16 cellular contexts compared by ENCODE assay signal in the genomic region with DNA sequence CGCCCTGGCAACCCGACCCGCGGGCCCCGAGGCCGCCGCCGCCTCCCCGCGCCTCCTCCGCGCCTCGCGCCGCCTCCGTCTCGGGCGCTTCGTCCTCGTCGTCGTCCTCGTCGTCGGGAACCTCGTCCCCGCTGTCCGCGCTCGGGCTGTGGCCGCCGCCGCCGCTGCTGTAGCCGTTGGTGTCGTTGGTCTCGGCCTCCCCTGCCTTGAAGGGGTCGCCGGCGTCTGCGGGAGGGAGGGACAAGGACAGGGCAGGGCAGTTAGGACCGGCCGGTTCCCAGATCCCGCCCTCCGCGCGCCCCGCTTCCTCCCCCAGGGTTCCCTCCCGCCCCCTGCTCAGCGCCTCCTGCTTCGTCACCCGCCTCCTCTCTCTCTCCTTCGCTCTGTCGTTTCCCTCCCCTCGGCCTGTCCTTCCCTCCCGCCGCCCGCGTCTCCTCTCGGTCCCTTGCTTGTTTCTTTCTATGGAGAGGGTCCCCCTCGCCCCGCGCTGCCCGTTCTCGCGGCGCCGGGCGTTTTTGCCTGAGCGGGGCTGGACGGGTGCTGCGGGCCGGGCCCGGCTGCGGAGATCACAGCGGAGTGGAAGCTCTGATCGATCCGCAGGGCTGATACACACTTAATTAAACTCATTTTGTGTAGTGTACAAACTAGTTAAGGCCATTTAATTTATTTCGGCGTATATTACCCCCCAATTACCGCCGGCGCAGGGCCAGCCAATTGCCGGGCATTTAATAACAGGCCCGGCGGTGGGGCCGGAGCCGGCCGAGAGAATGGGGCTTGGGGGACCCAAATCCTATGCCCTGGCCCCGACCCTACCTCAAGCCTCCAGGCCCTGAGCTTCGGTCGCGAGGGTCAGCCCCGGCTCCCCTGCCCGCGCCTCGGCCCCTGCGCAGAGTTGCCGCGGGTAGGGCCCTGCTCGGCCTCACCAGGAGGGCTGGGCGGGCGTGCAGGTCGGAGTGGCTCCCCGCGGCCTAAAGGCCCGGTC. TPM values are rescaled to one million over a fixed set of nuclear protein-coding genes. Genes with fewer than 3 reads are reported as not detected.
DNase-seq lines count a peak whose midpoint lies in the region; ATAC-seq, FAIRE-seq and TF ChIP-seq lines count a peak whose summit lies in the region.
"Had no signal": no experiment of that assay in that cellular context is flagged by ENCODE, and none has a peak within 500 bp of the region (broad histone marks: within the 10 kb centered on the region; RNA-seq: fewer than 3 reads in every experiment).

No MANE protein-coding gene starts in this region.

- WGBS in A549 (ENCODE audit: missing lambda C conversion rate), result 37% methylated on average over 25 of the region's 107 CpGs

- H3K36me3 Mint-ChIP-seq in activated T-cell treated with anti-CD3 and anti-CD28 coated beads, Interleukin-2, amount 50 U/mL, for 72 hours (ENCODE audit: insufficient read depth in 2 of 2), result peaks cover 0 to 1% of the 10 kb centered on the region in 2 donors

- no peak for TF ChIP-seq CTCF in A549 (IDR thresholded peaks at IDR 0.05)

- peak overlapping the region; percentile 37; the same call in 2 of the 3 replicates for H3K4me2 ChIP-seq in A549

- no peak overlapping the region for H3K4me3 ChIP-seq in A549
- H3K4me3 ChIP-seq: HAP-1 had no signal

- no peaks in the 10 kb centered on the region for H3K9me3 ChIP-seq in A549
- H3K9me3 ChIP-seq: HAP-1 had no signal

- peak overlapping the region; percentile 24 to 32 for H3K4me3 Mint-ChIP-seq in activated T-cell treated with anti-CD3 and anti-CD28 coated beads, Interleukin-2, amount 50 U/mL, for 72 hours
- H3K4me3 Mint-ChIP-seq: activated T-helper 17 cell treated with anti-CD3 and anti-CD28 coated beads, Interleukin-2, amount 50 U/mL, for 72 hours; neural crest cell had no signal

- POLR2A ChIA-PET in A549 (lab: Yijun Ruan, JAX), result no interaction called here

- H3K9me3 Mint-ChIP-seq in activated T-cell treated with anti-CD3 and anti-CD28 coated beads, Interleukin-2, amount 50 U/mL, for 72 hours, result no peaks in the 10 kb centered on the region
- H3K9me3 Mint-ChIP-seq: activated T-helper 17 cell treated with anti-CD3 and anti-CD28 coated beads, Interleukin-2, amount 50 U/mL, for 72 hours had no signal

- no peak for FAIRE-seq in A549 (lab: Jason Lieb, UNC)
- FAIRE-seq: keratinocyte had no signal

- no peaks in the 10 kb centered on the region for H3K4me1 ChIP-seq in A549
- H3K4me1 ChIP-seq: HAP-1 had no signal

- H3K27ac ChIP-seq in A549, result no peak overlapping the region

- peaks cover 38% of the 10 kb centered on the region for H3K27me3 Mint-ChIP-seq in activated T-cell treated with anti-CD3 and anti-CD28 coated beads, Interleukin-2, amount 50 U/mL, for 72 hours (ENCODE audit: low read depth)

- H3K27ac Mint-ChIP-seq in activated T-cell treated with anti-CD3 and anti-CD28 coated beads, Interleukin-2, amount 50 U/mL, for 72 hours, result no peak overlapping the region
- H3K27ac Mint-ChIP-seq: activated T-helper 17 cell treated with anti-CD3 and anti-CD28 coated beads, Interleukin-2, amount 50 U/mL, for 72 hours had no signal

- TF ChIP-seq EP300 in A549 (IDR thresholded peaks at IDR 0.05), result no peak

- no peak for TF ChIP-seq RAD21 in A549 (conservative IDR thresholded peaks at IDR 0.05 in 1 of 2, IDR thresholded peaks at IDR 0.05 in 1 of 2)

- CTCF ChIA-PET in A549 (lab: Yijun Ruan, JAX), result no interaction called here

- no peak for ATAC-seq in A549
- no peak for ATAC-seq in activated T-cell treated with anti-CD3 and anti-CD28 coated beads, Interleukin-2, amount 50 U/mL, for 72 hours (replicated peaks in 1 of 2)
- no peak for ATAC-seq in HG03442 (IDR thresholded peaks at IDR 0.05; ENCODE audit: unreplicated experiment)
- ATAC-seq in HG03521 (IDR thresholded peaks at IDR 0.05; ENCODE audit: unreplicated experiment), result no peak
- no peak for ATAC-seq in HG03135 (IDR thresholded peaks at IDR 0.05; ENCODE audit: unreplicated experiment)
- ATAC-seq: activated T-helper 17 cell treated with anti-CD3 and anti-CD28 coated beads, Interleukin-2, amount 50 U/mL, for 72 hours had no signal

- peaks cover 8% of the 10 kb centered on the region for H3K4me1 Mint-ChIP-seq in activated T-cell treated with anti-CD3 and anti-CD28 coated beads, Interleukin-2, amount 50 U/mL, for 72 hours (ENCODE audit: low read depth)
- H3K4me1 Mint-ChIP-seq: activated T-helper 17 cell treated with anti-CD3 and anti-CD28 coated beads, Interleukin-2, amount 50 U/mL, for 72 hours; neural crest cell had no signal

- no peak for DNase-seq in A549 (ENCODE audit: low read depth in 1 of 2, low spot score in 1 of 2)
- peak; percentile 33 for DNase-seq in Daoy (ENCODE audit: low read depth)
- no peak for DNase-seq in activated T-cell treated with anti-CD3 and anti-CD28 coated beads, Interleukin-2, amount 50 U/mL, for 72 hours
- DNase-seq in mesenteric fat pad (ENCODE audit: low spot score), result peak; percentile 89
- no peak for DNase-seq in RKO (ENCODE audit: low spot score)
- DNase-seq: NCI-H2107 had no signal

- TF ChIP-seq POLR2A in A549 (IDR thresholded peaks at IDR 0.05; ENCODE audit: low read length), result no peak

TF ChIP-seq in A549, 52 proteins besides CTCF, POLR2A, EP300 and RAD21:
- TF ChIP-seq, protein P1, sequence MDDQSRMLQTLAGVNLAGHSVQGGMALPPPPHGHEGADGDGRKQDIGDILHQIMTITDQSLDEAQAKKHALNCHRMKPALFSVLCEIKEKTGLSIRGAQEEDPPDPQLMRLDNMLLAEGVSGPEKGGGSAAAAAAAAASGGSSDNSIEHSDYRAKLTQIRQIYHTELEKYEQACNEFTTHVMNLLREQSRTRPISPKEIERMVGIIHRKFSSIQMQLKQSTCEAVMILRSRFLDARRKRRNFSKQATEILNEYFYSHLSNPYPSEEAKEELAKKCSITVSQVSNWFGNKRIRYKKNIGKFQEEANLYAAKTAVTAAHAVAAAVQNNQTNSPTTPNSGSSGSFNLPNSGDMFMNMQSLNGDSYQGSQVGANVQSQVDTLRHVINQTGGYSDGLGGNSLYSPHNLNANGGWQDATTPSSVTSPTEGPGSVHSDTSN (IDR thresholded peaks at IDR 0.05), result no peak
- TF ChIP-seq CBX2 (IDR thresholded peaks at IDR 0.05; ENCODE audit: borderline replicate concordance, low read depth), result no peak
- no peak for TF ChIP-seq RNF2 (IDR thresholded peaks at IDR 0.05; ENCODE audit: borderline replicate concordance, low read depth)
- TF ChIP-seq SREBF2 (IDR thresholded peaks at IDR 0.05), result no peak
- no peak for TF ChIP-seq CEBPB (IDR thresholded peaks at IDR 0.05)
- TF ChIP-seq MAFK (IDR thresholded peaks at IDR 0.05; ENCODE audit: partially characterized antibody), result no peak
- no peak for TF ChIP-seq RARB (CRISPR knock-in tag; IDR thresholded peaks at IDR 0.05)
- TF ChIP-seq KDM5A (IDR thresholded peaks at IDR 0.05), result no peak
- TF ChIP-seq, protein P2, sequence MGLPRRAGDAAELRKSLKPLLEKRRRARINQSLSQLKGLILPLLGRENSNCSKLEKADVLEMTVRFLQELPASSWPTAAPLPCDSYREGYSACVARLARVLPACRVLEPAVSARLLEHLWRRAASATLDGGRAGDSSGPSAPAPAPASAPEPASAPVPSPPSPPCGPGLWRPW (IDR thresholded peaks at IDR 0.05), result no peak
- no peak for TF ChIP-seq CHD4 (IDR thresholded peaks at IDR 0.05; ENCODE audit: borderline replicate concordance)
- TF ChIP-seq JUNB (IDR thresholded peaks at IDR 0.05), result no peak
- no peak for TF ChIP-seq POLR2AphosphoS2 (conservative IDR thresholded peaks at IDR 0.05; ENCODE audit: low read length)
- TF ChIP-seq FOSB (CRISPR knock-in tag; IDR thresholded peaks at IDR 0.05), result no peak

RNA-seq across cellular contexts. Expression of gene NKX1-1, which starts 2.4 kb away (rescaled TPM):
- polyA plus RNA-seq in A549 (2011; rRNA removed) (not detected in 2 replicates), A549 (2017; fragmentation: RNase III; extraction: RNeasy Plus Mini Kit Qiagen cat#74134 plus additional on column Dnase treatment) (not detected in 3 replicates)
- polyA plus RNA-seq in A549 (2012; cell fraction: cytosol; rRNA removed), result not detected in 2 replicates
- not detected in 2 replicates for polyA plus RNA-seq in A549 (2012; cell fraction: nucleus; rRNA removed)
- polyA minus RNA-seq in A549 (2011; rRNA and poly(A)+ RNA removed), result not detected in 2 replicates
- not detected in 2 replicates for total RNA-seq in Daoy (2014; rRNA removed; shearing (Covaris generic))
- total RNA-seq in activated T-cell treated with anti-CD3 and anti-CD28 coated beads, Interleukin-2, amount 50 U/mL, for 72 hours, result not detected
- not detected for total RNA-seq in mesenteric fat pad
- total RNA-seq: activated T-helper 17 cell treated with anti-CD3 and anti-CD28 coated beads, Interleukin-2, amount 50 U/mL, for 72 hours; cerebellum; neural crest cell; OCI-LY7; T-helper 2 cell treated with Interferon-gamma antibody and Interleukin-4, amounts not matched to agents 100 ng/mL and 5 ng/mL, for 36 hours had no signal
- polyA plus RNA-seq: keratinocyte had no signal

RNA-seq across cellular contexts. Expression of gene UVSSA, which starts 56.9 kb away (rescaled TPM):
- polyA plus RNA-seq in A549 (2011; rRNA removed) (6.3 and 6.9 TPM in 2 replicates), A549 (2017; fragmentation: RNase III; extraction: RNeasy Plus Mini Kit Qiagen cat#74134 plus additional on column Dnase treatment) (4.3 to 5.4 TPM (median 4.5 TPM) in 3 replicates)
- polyA plus RNA-seq in A549 (2012; cell fraction: cytosol; rRNA removed), result 6.8 and 7.9 TPM in 2 replicates
- polyA plus RNA-seq in A549 (2012; cell fraction: nucleus; rRNA removed), result 28.0 and 46.1 TPM in 2 replicates
- 4.3 and 6.2 TPM in 2 replicates for polyA minus RNA-seq in A549 (2011; rRNA and poly(A)+ RNA removed)
- total RNA-seq in Daoy (2014; rRNA removed; shearing (Covaris generic)), result 3.2 and 4.9 TPM in 2 replicates
- 10 to 100 TPM; 23.0 to 25.8 TPM for total RNA-seq in activated T-cell treated with anti-CD3 and anti-CD28 coated beads, Interleukin-2, amount 50 U/mL, for 72 hours
- 19.0 TPM for total RNA-seq in mesenteric fat pad

Comparison
In these comparisons a context has a peak if more than half of its experiments do, and no peak if none do; other contexts are left out.
1. DNase-seq: peak in Daoy (single experiment) and mesenteric fat pad (single experiment); none in A549 (0 of 2), activated T-cell treated with anti-CD3 and anti-CD28 coated beads, Interleukin-2, amount 50 U/mL, for 72 hours (0 of 2) and RKO (single experiment).